ENCODE assay signal across 9 cellular contexts in genomic region chr21:46057111-46057709, GRCh38. TPM values are rescaled to one million over a fixed set of nuclear protein-coding genes. Genes with fewer than 3 reads are reported as not detected.
DNase-seq lines count a peak whose midpoint lies in the region; ATAC-seq and TF ChIP-seq lines count a peak whose summit lies in the region.
"Had no signal": no experiment of that assay in that cellular context is flagged by ENCODE, and none has a peak within 500 bp of the region (broad histone marks: within the 10 kb centered on the region; RNA-seq: fewer than 3 reads in every experiment).

No MANE protein-coding gene starts in this region.

- peaks cover 31% of the 10 kb centered on the region for H3K9me1 ChIP-seq in IMR-90 (ENCODE audit: insufficient read depth, low read length)

- H4K20me1 ChIP-seq in IMR-90 (ENCODE audit: insufficient read depth, low read length) (no peaks in the 10 kb centered on the region), PC-3 (ENCODE audit: low read length) (no peaks in the 10 kb centered on the region), PC-9 (ENCODE audit: insufficient read depth) (no peaks in the 10 kb centered on the region)

- peak overlapping the region; percentile 94 for H3K14ac ChIP-seq in IMR-90 (replicated peaks; ENCODE audit: low read depth, low read length)

- dilution Hi-C loops in IMR-90 (cut with HindIII; ENCODE audit: low sequenced_read_pairs, unreplicated experiment), result no loop called here

- no peak for TF ChIP-seq RAD21 in IMR-90 (IDR thresholded peaks at IDR 0.05; ENCODE audit: low read length)

- H2BK15ac ChIP-seq in IMR-90 (ENCODE audit: low read depth, low read length), result peak overlapping the region; percentile 100

- H3K23ac ChIP-seq in IMR-90 (ENCODE audit: low read depth, low read length), result peak overlapping the region; percentile 95

- no peak for TF ChIP-seq POLR2A in IMR-90 (IDR thresholded peaks at IDR 0.05; ENCODE audit: low read depth, low read length)
- TF ChIP-seq POLR2A in right lobe of liver (IDR thresholded peaks at IDR 0.05), result no peak

- H3K4me3 Mint-ChIP-seq in Calu3 (ENCODE audit: low read depth, unreplicated experiment), result no peak overlapping the region

- H3K27ac Mint-ChIP-seq in Calu3 (ENCODE audit: unreplicated experiment), result no peak overlapping the region

- H2AFZ ChIP-seq in IMR-90 (replicated peaks; ENCODE audit: low read length, poor library complexity) (peak overlapping the region; percentile 78), PC-3 (ENCODE audit: low read length) (no peak overlapping the region), PC-9 (no peak overlapping the region)

- BruUV-seq in IMR-90 (replicated peaks; lab: Mats Ljungman, UMichigan), result no TSS peak
- no TSS peak for BruUV-seq in Calu3 (replicated peaks; lab: Mats Ljungman, UMichigan)
- no TSS peak for BruUV-seq in PC-3 (replicated peaks; lab: Mats Ljungman, UMichigan)
- no TSS peak for BruUV-seq in PC-9 (replicated peaks; lab: Mats Ljungman, UMichigan)

- peak overlapping the region; percentile 98 for H2AK9ac ChIP-seq in IMR-90 (replicated peaks; ENCODE audit: low read depth, low read length, poor library complexity)

- H3K9me3 Mint-ChIP-seq in Calu3 (ENCODE audit: low read depth, unreplicated experiment), result peaks cover 4% of the 10 kb centered on the region

- no peak for ATAC-seq in IMR-90 (ENCODE audit: low read depth)
- ATAC-seq in right lobe of liver, result no peak
- no peak for ATAC-seq in PC-3
- ATAC-seq: K562 had no signal

- peak overlapping the region; percentile 99 to 100 for H4K8ac ChIP-seq in IMR-90 (ENCODE audit: low read depth in 2 of 2, low read length in 2 of 2)

- in situ Hi-C loops in IMR-90 (cut with MboI; ENCODE audit: low sequenced_read_pairs), result no loop called here

- TF ChIP-seq CTCF in IMR-90 (conservative IDR thresholded peaks at IDR 0.05; ENCODE audit: low read depth, low read length) (no peak), right lobe of liver (IDR thresholded peaks at IDR 0.05) (no peak), Calu3 (IDR thresholded peaks at IDR 0.05; ENCODE audit: unreplicated experiment) (no peak), PC-3 (conservative IDR thresholded peaks at IDR 0.05; ENCODE audit: low read depth, low read length) (no peak), PC-9 (conservative IDR thresholded peaks at IDR 0.05) (no peak)

- H3K27ac ChIP-seq in IMR-90 (ENCODE audit: insufficient read depth, low read length), result peak overlapping the region; percentile 99
- H3K27ac ChIP-seq in right lobe of liver, result no peak overlapping the region
- H3K27ac ChIP-seq in PC-3 (ENCODE audit: low read length), result no peak overlapping the region
- no peak overlapping the region for H3K27ac ChIP-seq in PC-9

- H3K79me2 ChIP-seq in PC-3 (ENCODE audit: low read length) (peaks cover 3% of the 10 kb centered on the region), PC-9 (ENCODE audit: low read depth) (no peaks in the 10 kb centered on the region)

- H3K9me2 ChIP-seq in PC-3 (replicated peaks; ENCODE audit: low read length) (no peaks in the 10 kb centered on the region), PC-9 (ENCODE audit: insufficient read depth) (no peaks in the 10 kb centered on the region)

- H3F3A ChIP-seq in PC-3 (ENCODE audit: low read length, unreplicated experiment) (no peaks in the 10 kb centered on the region), PC-9 (ENCODE audit: insufficient read depth, low read depth) (peaks cover 26% of the 10 kb centered on the region)

- H3K9me3 ChIP-seq in IMR-90 (ENCODE audit: control insufficient read depth, insufficient read depth, low read length), result peaks cover 3% of the 10 kb centered on the region; the same call in 1 of the 2 replicates
- H3K9me3 ChIP-seq in right lobe of liver, result no peaks in the 10 kb centered on the region
- peaks cover 8% of the 10 kb centered on the region; the same call in 1 of the 2 replicates for H3K9me3 ChIP-seq in PC-3 (ENCODE audit: low read length)
- 0 out of 2 replicates have a peak, but pooled peaks cover 2% of the 10 kb centered on the region for H3K9me3 ChIP-seq in PC-9 (ENCODE audit: insufficient read depth, low read depth)

- H2BK120ac ChIP-seq in IMR-90 (ENCODE audit: low read depth, low read length), result peak overlapping the region; percentile 100

- H3K4me2 ChIP-seq in IMR-90 (ENCODE audit: low read depth, low read length) (no peak overlapping the region; the same call in 1 of the 2 replicates), PC-3 (ENCODE audit: low read length) (no peak overlapping the region), PC-9 (no peak overlapping the region)

- H3K4me3 ChIP-seq in IMR-90 (ENCODE audit: insufficient read depth, low read depth, low read length) (no peak overlapping the region), right lobe of liver (no peak overlapping the region), PC-3 (ENCODE audit: low read length) (no peak overlapping the region), PC-9 (no peak overlapping the region)
- H3K4me3 ChIP-seq: K562 had no signal

- 47% methylated on average over 16 of the region's 27 CpGs; no CpG with 5 or more reads in 1 of the 2 experiments for WGBS in IMR-90 (ENCODE audit: extremely low coverage in 2 of 2, insufficient read length in 1 of 2), 2 experiments
- WGBS in right lobe of liver (ENCODE audit: insufficient coverage, low coverage, low lambda C conversion rate, missing lambda C conversion rate), result 32% methylated on average over 12 of the region's 27 CpGs

- H3K79me1 ChIP-seq in IMR-90 (ENCODE audit: low read depth in 1 of 2, low read length in 2 of 2), result peaks cover 8 to 70% of the 10 kb centered on the region in 2 experiments; a peak in 3 of 4 replicates

- H3K27me3 Mint-ChIP-seq in Calu3 (ENCODE audit: unreplicated experiment), result no peaks in the 10 kb centered on the region

- H4K91ac ChIP-seq in IMR-90 (ENCODE audit: insufficient read depth, low read depth, low read length), result peak overlapping the region; percentile 100

- DNase-seq in IMR-90 (no peak), right lobe of liver (peak in 2 of 3 donors; percentile 35 to 37), Calu3 (no peak), PC-3 (no peak), NCI-H345 (lab: John Stamatoyannopoulos, UW) (no peak), PC-9 (no peak)
- peak; percentile 45 for DNase-seq in activated naive CD8-positive, alpha-beta T cell treated with anti-CD3 and anti-CD28 coated beads, Interleukin-2, amount 50 U/mL, for 16 hours (ENCODE audit: low read depth, low spot score)
- DNase-seq in stimulated activated CD8-positive, alpha-beta memory T cell treated with anti-CD3 and anti-CD28 coated beads, Interleukin-7, amount 100 ng/mL, for 4 hours (ENCODE audit: low read depth in 2 of 2), result peak; percentile 20 to 42

- H3K56ac ChIP-seq in IMR-90 (ENCODE audit: extremely low read depth, insufficient read depth, low read length), result peak overlapping the region; percentile 88

- peak overlapping the region; percentile 97 for H2BK20ac ChIP-seq in IMR-90 (ENCODE audit: low read depth, low read length)

- H3K4ac ChIP-seq in IMR-90 (ENCODE audit: low read depth, low read length), result peak overlapping the region; percentile 95

- peak overlapping the region; percentile 95 for H4K5ac ChIP-seq in IMR-90 (ENCODE audit: low read depth, low read length)

- CTCF ChIA-PET in IMR-90 (lab: Yijun Ruan, JAX), result no interaction called here
- CTCF ChIA-PET in Calu3 (lab: Charles Lee), result no interaction called here
- CTCF ChIA-PET in PC-3 (lab: Charles Lee), result no interaction called here
- CTCF ChIA-PET in PC-9 (lab: Charles Lee), result no interaction called here

- intact Hi-C loops in IMR-90 (cut with micrococcal nuclease) (loop anchor here (2.0 kb wide), 1 partner anchor 76 kb away; the partner anchor contains the start of gene COL6A1), right lobe of liver (cut with DNase I) (no loop called here), Calu3 (cut with micrococcal nuclease; ENCODE audit: unreplicated experiment) (no loop called here), PC-3 (cut with micrococcal nuclease) (no loop called here), PC-9 (cut with micrococcal nuclease; ENCODE audit: unreplicated experiment) (no loop called here)

- no peaks in the 10 kb centered on the region for H3K27me3 ChIP-seq in IMR-90 (ENCODE audit: control insufficient read depth, insufficient read depth, low read length)
- H3K27me3 ChIP-seq in right lobe of liver, result no peaks in the 10 kb centered on the region
- no peaks in the 10 kb centered on the region for H3K27me3 ChIP-seq in PC-3 (ENCODE audit: low read length)
- H3K27me3 ChIP-seq in PC-9 (ENCODE audit: insufficient read depth, low read depth), result no peaks in the 10 kb centered on the region

- H3K36me3 ChIP-seq in IMR-90 (ENCODE audit: control insufficient read depth, insufficient read depth, low read length) (no peaks in the 10 kb centered on the region), right lobe of liver (no peaks in the 10 kb centered on the region), PC-3 (ENCODE audit: low read depth, low read length) (peaks cover 8% of the 10 kb centered on the region; the same call in 1 of the 2 replicates), PC-9 (ENCODE audit: low read depth) (no peaks in the 10 kb centered on the region)

- no peaks in the 10 kb centered on the region for H3K36me3 Mint-ChIP-seq in Calu3 (ENCODE audit: insufficient read depth, unreplicated experiment)

- H2BK5ac ChIP-seq in IMR-90 (ENCODE audit: low read depth, low read length, poor library complexity, severe bottlenecking), result peak overlapping the region; percentile 99

- no peaks in the 10 kb centered on the region for H3K4me1 Mint-ChIP-seq in Calu3 (ENCODE audit: low read depth, unreplicated experiment)

- H3K9ac ChIP-seq in IMR-90 (ENCODE audit: low read depth, low read length) (peak overlapping the region; percentile 70), PC-3 (ENCODE audit: low read length) (no peak overlapping the region)

- H3K4me1 ChIP-seq in IMR-90 (ENCODE audit: control insufficient read depth, insufficient read depth, low read length), result peaks cover 43% of the 10 kb centered on the region
- no peaks in the 10 kb centered on the region for H3K4me1 ChIP-seq in right lobe of liver
- H3K4me1 ChIP-seq in PC-3 (ENCODE audit: insufficient read depth, low read length), result peaks cover 40% of the 10 kb centered on the region
- H3K4me1 ChIP-seq in PC-9 (replicated peaks; ENCODE audit: insufficient read depth), result peaks cover 40% of the 10 kb centered on the region

- peak overlapping the region; percentile 86 for H3K18ac ChIP-seq in IMR-90 (ENCODE audit: low read depth, low read length)

- POLR2A ChIA-PET in IMR-90 (lab: Charles Lee; ENCODE audit: unreplicated experiment) (interaction anchor here (0.9 to 1.7 kb wide), 6 partner anchors 22 to 84 kb away, joined by 3 to 8 read pairs (median 4); no protein-coding TSS in a partner anchor), PC-3 (lab: Charles Lee; ENCODE audit: unreplicated experiment) (no interaction called here), PC-9 (lab: Charles Lee; ENCODE audit: unreplicated experiment) (no interaction called here)

- peak overlapping the region; percentile 100 for H2AK5ac ChIP-seq in IMR-90 (ENCODE audit: low read depth, low read length)

TF ChIP-seq in IMR-90, 13 proteins besides CTCF, POLR2A, EP300 and RAD21 (continues in another document):
- no peak for TF ChIP-seq CHD1 (IDR thresholded peaks at IDR 0.05; ENCODE audit: low read depth, low read length)

RNA-seq across cellular contexts. Expression of gene COL6A2, which starts 40.7 kb away (rescaled TPM):
- 208 and 222 TPM in 2 replicates for total RNA-seq in IMR-90 (2012; rRNA removed)
- 1,065 and 1,165 TPM in 2 replicates for polyA plus RNA-seq in IMR-90 (2012; rRNA removed)
- polyA plus RNA-seq in IMR-90 (2012; cell fraction: cytosol; rRNA removed), result 753 and 1,846 TPM in 2 replicates
- polyA plus RNA-seq in IMR-90 (2012; cell fraction: nucleus; rRNA removed; ENCODE audit: low replicate concordance), result 2,830 and 5,552 TPM in 2 replicates
- 10 to 100 TPM; 17.3 to 81.7 (median 38.4) TPM for total RNA-seq in right lobe of liver
- 3.4 and 3.8 TPM in 2 replicates for total RNA-seq in Calu3 (2022)
- total RNA-seq in PC-3 (2014; rRNA removed), result 521 and 654 TPM in 2 replicates
- 22.0 and 25.7 TPM in 2 replicates for total RNA-seq in PC-9 (2021)

Comparison
In these comparisons a context has a peak if more than half of its experiments do, and no peak if none do; other contexts are left out.
1. DNase-seq: peak in activated naive CD8-positive, alpha-beta T cell treated with anti-CD3 and anti-CD28 coated beads, Interleukin-2, amount 50 U/mL, for 16 hours (single experiment), right lobe of liver (2 of 3) and stimulated activated CD8-positive, alpha-beta memory T cell treated with anti-CD3 and anti-CD28 coated beads, Interleukin-7, amount 100 ng/mL, for 4 hours (2 of 2); none in IMR-90 (single experiment), Calu3 (single experiment), PC-3 (single experiment), NCI-H345 (single experiment) and PC-9 (0 of 2).